In the genomic region with DNA sequence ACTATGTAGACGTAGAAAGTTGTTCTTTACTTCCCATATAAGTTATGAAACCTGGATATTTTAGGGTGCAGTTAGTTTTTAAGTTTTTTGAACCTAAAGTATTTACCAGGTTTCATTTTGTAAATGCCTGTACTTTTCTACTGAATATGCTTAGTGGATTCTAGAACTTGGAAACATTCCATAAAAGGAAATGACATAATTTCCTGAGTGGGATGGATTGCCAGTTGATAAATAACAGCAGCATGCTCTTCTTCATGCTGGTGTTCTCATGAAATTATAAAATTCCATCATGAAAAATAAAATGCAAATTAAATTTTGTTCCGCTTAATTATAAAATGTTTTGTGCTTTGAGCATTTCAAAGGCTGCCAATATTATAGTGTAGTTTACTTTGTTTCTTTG, we compare ENCODE assay signal across 12 cellular contexts.
"Had no signal": no experiment of that assay in that cellular context is flagged by ENCODE, and none has a peak within 500 bp of the region (broad histone marks: within the 10 kb centered on the region; RNA-seq: fewer than 3 reads in every experiment).

No MANE protein-coding gene starts in this region.

- H3K4me3 ChIP-seq: body of pancreas, coronary artery, gastrocnemius medialis, mucosa of descending colon, psoas muscle, spleen had no signal

- DNase-seq: activated CD4-positive, alpha-beta T cell treated with anti-CD3 and anti-CD28 coated beads for 36 hours; activated CD4-positive, alpha-beta T cell treated with anti-CD3 and anti-CD28 coated beads, Interleukin-2, amount 50 U/mL, for 48 hours; activated T-cell treated with anti-CD3 and anti-CD28 coated beads for 4 hours; body of pancreas; gastrocnemius medialis; mesenchymal stem cell; mucosa of descending colon; naive B cell; psoas muscle; spleen; stimulated activated CD4-positive, alpha-beta T cell treated with anti-CD3 and anti-CD28 coated beads, Interleukin-4, amount 100 ng/mL, for 4 hours had no signal
